Comparison of ENCODE assay signal across 18 cellular contexts in genomic region chr3:106829206-106829605, GRCh38.
DNase-seq lines count a peak whose midpoint lies in the region; ATAC-seq, FAIRE-seq and TF ChIP-seq lines count a peak whose summit lies in the region.
"Had no signal": no experiment of that assay in that cellular context is flagged by ENCODE, and none has a peak within 500 bp of the region (broad histone marks: within the 10 kb centered on the region; RNA-seq: fewer than 3 reads in every experiment).

No MANE protein-coding gene starts in this region.

- no peaks in the 10 kb centered on the region for H3K9me3 ChIP-seq in CD4-positive, alpha-beta memory T cell (ENCODE audit: control insufficient read depth in 1 of 2, low read length in 2 of 2)
- H3K9me3 ChIP-seq: BE2C, body of pancreas, lower lobe of right lung had no signal

- no peaks in the 10 kb centered on the region for H3K4me1 ChIP-seq in CD4-positive, alpha-beta memory T cell (ENCODE audit: insufficient read depth, low read length)
- H3K4me1 ChIP-seq: BE2C, body of pancreas, lower lobe of right lung had no signal

- H3K27ac Mint-ChIP-seq in CD4-positive, alpha-beta memory T cell, result no peak overlapping the region

- DNase-seq in H54 (ENCODE audit: insufficient read length, low spot score) (no peak), SK-MEL-5 (ENCODE audit: low read depth, low spot score) (peak; percentile 94), glomerular visceral epithelial cell (ENCODE audit: extremely low spot score) (peak; percentile 65), renal cortical epithelial cell (ENCODE audit: low read depth) (peak; percentile 11), omental fat pad (ENCODE audit: low spot score) (no peak), NCI-H446 (lab: John Stamatoyannopoulos, UW) (no peak)
- DNase-seq in CD4-positive, alpha-beta memory T cell, result no peak
- DNase-seq: activated effector memory CD4-positive, alpha-beta T cell treated with anti-CD3 and anti-CD28 coated beads, Interleukin-2, amount 50 U/mL, for 16 hours; BE2C; body of pancreas; hippocampal formation; lower lobe of right lung; NCI-H2081 treated with DMSO at 0.1 percent for 48 hours; NCI-H82; right cardiac atrium; RPMI8226; substantia nigra; WERI-Rb-1 had no signal

- no peak overlapping the region for H3K4me3 Mint-ChIP-seq in CD4-positive, alpha-beta memory T cell

- in situ Hi-C loops in SK-MEL-5 (cut with HindIII; ENCODE audit: low pct_unique_long_range_greater_than_20kb, low sequenced_read_pairs), result no loop called here

- no peaks in the 10 kb centered on the region for H3K36me3 Mint-ChIP-seq in CD4-positive, alpha-beta memory T cell

- intact Hi-C loops in CD4-positive, alpha-beta memory T cell (cut with micrococcal nuclease), result no loop called here

- H3K27me3 ChIP-seq in CD4-positive, alpha-beta memory T cell (ENCODE audit: insufficient read depth, low read length), result no peaks in the 10 kb centered on the region
- H3K27me3 ChIP-seq: BE2C, body of pancreas had no signal

- FAIRE-seq in H54 (lab: Jason Lieb, UNC), result peak; percentile 27

- POLR2A ChIA-PET in CD4-positive, alpha-beta memory T cell (lab: Charles Lee; ENCODE audit: partially characterized antibody), result no interaction called here

- CTCF ChIA-PET in CD4-positive, alpha-beta memory T cell (lab: Charles Lee; ENCODE audit: partially characterized antibody), result no interaction called here

- TF ChIP-seq CTCF in omental fat pad (IDR thresholded peaks at IDR 0.05), result no peak

- H3K27me3 Mint-ChIP-seq in CD4-positive, alpha-beta memory T cell, result no peaks in the 10 kb centered on the region

- peaks cover 0 to 9% (median 3%) of the 10 kb centered on the region in 4 donors for H3K4me1 Mint-ChIP-seq in CD4-positive, alpha-beta memory T cell

- no peak overlapping the region for H3K4me3 ChIP-seq in CD4-positive, alpha-beta memory T cell (ENCODE audit: low read length in 2 of 2)
- H3K4me3 ChIP-seq: body of pancreas, lower lobe of right lung had no signal

- no peak for TF ChIP-seq POLR2A in H54 (IDR thresholded peaks at IDR 0.05; ENCODE audit: low read depth, low read length)

- no peak overlapping the region for H3K27ac ChIP-seq in CD4-positive, alpha-beta memory T cell (ENCODE audit: low read depth, low read length)
- H3K27ac ChIP-seq: body of pancreas, lower lobe of right lung, WERI-Rb-1 had no signal

- ATAC-seq in omental fat pad (ENCODE audit: low FRiP score), result no peak
- ATAC-seq: body of pancreas, lower lobe of right lung, right cardiac atrium had no signal

- H3K9me3 Mint-ChIP-seq in CD4-positive, alpha-beta memory T cell, result peaks cover 0 to 27% (median 13%) of the 10 kb centered on the region in 8 donors

- no peaks in the 10 kb centered on the region for H3K36me3 ChIP-seq in CD4-positive, alpha-beta memory T cell (ENCODE audit: insufficient read depth, low read length)
- H3K36me3 ChIP-seq: BE2C, lower lobe of right lung, WERI-Rb-1 had no signal

Comparison
In these comparisons a context has a peak if more than half of its experiments do, and no peak if none do; other contexts are left out.
1. DNase-seq: peak in SK-MEL-5 (single experiment), glomerular visceral epithelial cell (single experiment) and renal cortical epithelial cell (single experiment); none in H54 (single experiment), CD4-positive, alpha-beta memory T cell (0 of 5), omental fat pad (single experiment) and NCI-H446 (0 of 2).